Comparison of ENCODE assay signal across 14 cellular contexts in genomic region chr12:113134521-113134951, GRCh38. TPM values are rescaled to one million over a fixed set of nuclear protein-coding genes. Genes with fewer than 3 reads are reported as not detected.
A peak's percentile ranks its signal among the peaks of the same experiment; 100 is the strongest.
DNase-seq lines count a peak whose midpoint lies in the region; ATAC-seq and TF ChIP-seq lines count a peak whose summit lies in the region.
"Had no signal": no experiment of that assay in that cellular context is flagged by ENCODE, and none has a peak within 500 bp of the region (broad histone marks: within the 10 kb centered on the region; RNA-seq: fewer than 3 reads in every experiment).

No MANE protein-coding gene starts in this region.

- H3K4me3 ChIP-seq in H7 (ENCODE audit: insufficient read depth, low read depth, low read length): peak overlapping the region; percentile 67

- no peaks in the 10 kb centered on the region for H3K36me3 ChIP-seq in H7 (replicated peaks; ENCODE audit: control insufficient read depth, insufficient read depth, low read length)

- no peak overlapping the region for H3K27ac ChIP-seq in CD4-positive, alpha-beta T cell (ENCODE audit: low read depth, low read length)
- peak overlapping the region; percentile 71 for H3K27ac ChIP-seq in layer of hippocampus (ENCODE audit: low read depth, low read length)

- DNase-seq in CD4-positive, alpha-beta T cell: no peak
- DNase-seq in H7 (peak; percentile 60), WTC11 (ENCODE audit: low spot score) (no peak), G401 (ENCODE audit: low spot score) (no peak), cortex of kidney (lab: John Stamatoyannopoulos, UW) (no peak), NCI-H526 (lab: John Stamatoyannopoulos, UW) (no peak)
- no peak for DNase-seq in stimulated activated naive CD4-positive, alpha-beta T cell treated with Interleukin-2 at 50 U/mL for 16 hours (lab: John Stamatoyannopoulos, UW)
- DNase-seq: hippocampal formation, midbrain, NCI-H2171 treated with DMSO at 0.1 percent for 48 hours, SIG-M5 had no signal

- no peaks in the 10 kb centered on the region for H3K9me3 ChIP-seq in CD4-positive, alpha-beta T cell (ENCODE audit: control insufficient read depth, low read length)

- intact Hi-C loops in CD4-positive, alpha-beta T cell (cut with DNase I, micrococcal nuclease): no loop called here

- CTCF ChIA-PET in CD4-positive, alpha-beta T cell (lab: Charles Lee): interaction anchor here (0.8 to 1.8 kb wide), 2 partner anchors 19 to 40 kb away, joined by 4 read pairs; no protein-coding TSS in a partner anchor
- CTCF ChIA-PET in WTC11 (lab: Charles Lee): interaction anchor here (0.5 to 8.4 kb wide), 16 partner anchors 11 to 141 kb away, joined by 3 to 181 read pairs (median 7); partner anchors contain the start of genes CFAP73, DDX54 and RITA1

- H3K27ac Mint-ChIP-seq in CD4-positive, alpha-beta T cell: no peak overlapping the region
- no peak overlapping the region for H3K27ac Mint-ChIP-seq in WTC11

- no peaks in the 10 kb centered on the region for H3K27me3 Mint-ChIP-seq in CD4-positive, alpha-beta T cell
- peaks cover 26% of the 10 kb centered on the region for H3K27me3 Mint-ChIP-seq in WTC11 (ENCODE audit: low read depth)

- no peak for TF ChIP-seq CTCF in CD4-positive, alpha-beta T cell (IDR thresholded peaks at IDR 0.05)
- TF ChIP-seq CTCF in WTC11 (IDR thresholded peaks at IDR 0.05): no peak

- peaks cover 13% of the 10 kb centered on the region for H3K4me1 Mint-ChIP-seq in CD4-positive, alpha-beta T cell (ENCODE audit: low read depth)
- peaks cover 18% of the 10 kb centered on the region for H3K4me1 Mint-ChIP-seq in WTC11

- ATAC-seq in CD4-positive, alpha-beta T cell (ENCODE audit: poor library complexity): no peak
- ATAC-seq in WTC11: no peak
- ATAC-seq: right cardiac atrium had no signal

- POLR2A ChIA-PET in CD4-positive, alpha-beta T cell (lab: Charles Lee): no interaction called here
- POLR2A ChIA-PET in WTC11 (lab: Charles Lee): interaction anchor here (0.8 kb wide), 1 partner anchor 31 kb away, joined by 3 read pairs; no protein-coding TSS in a partner anchor

- H3K27me3 ChIP-seq in CD4-positive, alpha-beta T cell (ENCODE audit: control insufficient read depth, insufficient read depth, low read length): no peaks in the 10 kb centered on the region
- H3K27me3 ChIP-seq in H7 (ENCODE audit: control insufficient read depth, insufficient read depth, low read length): peaks cover 10% of the 10 kb centered on the region
- peaks cover 3% of the 10 kb centered on the region for H3K27me3 ChIP-seq in layer of hippocampus (ENCODE audit: control insufficient read depth, insufficient read depth, low read length)

- H3K4me3 Mint-ChIP-seq in CD4-positive, alpha-beta T cell: peak overlapping the region; percentile 92
- peak overlapping the region; percentile 74 for H3K4me3 Mint-ChIP-seq in WTC11

- in situ Hi-C loops in G401 (cut with HindIII; ENCODE audit: low sequenced_read_pairs): no loop called here

- no peaks in the 10 kb centered on the region for H3K36me3 Mint-ChIP-seq in CD4-positive, alpha-beta T cell (ENCODE audit: low read depth)
- H3K36me3 Mint-ChIP-seq in WTC11: no peaks in the 10 kb centered on the region

- no peaks in the 10 kb centered on the region for H3K9me3 Mint-ChIP-seq in CD4-positive, alpha-beta T cell
- H3K9me3 Mint-ChIP-seq in WTC11: no peaks in the 10 kb centered on the region

TF ChIP-seq in WTC11, 78 proteins besides CTCF, POLR2A, EP300 and RAD21:
- TF ChIP-seq GTF2I (CRISPR knock-in tag; conservative IDR thresholded peaks at IDR 0.05) (no peak), ZNF532 (CRISPR knock-in tag; IDR thresholded peaks at IDR 0.05; ENCODE audit: borderline replicate concordance) (no peak), FOXK1 (CRISPR knock-in tag; IDR thresholded peaks at IDR 0.05) (no peak)
- TF ChIP-seq, protein P1, sequence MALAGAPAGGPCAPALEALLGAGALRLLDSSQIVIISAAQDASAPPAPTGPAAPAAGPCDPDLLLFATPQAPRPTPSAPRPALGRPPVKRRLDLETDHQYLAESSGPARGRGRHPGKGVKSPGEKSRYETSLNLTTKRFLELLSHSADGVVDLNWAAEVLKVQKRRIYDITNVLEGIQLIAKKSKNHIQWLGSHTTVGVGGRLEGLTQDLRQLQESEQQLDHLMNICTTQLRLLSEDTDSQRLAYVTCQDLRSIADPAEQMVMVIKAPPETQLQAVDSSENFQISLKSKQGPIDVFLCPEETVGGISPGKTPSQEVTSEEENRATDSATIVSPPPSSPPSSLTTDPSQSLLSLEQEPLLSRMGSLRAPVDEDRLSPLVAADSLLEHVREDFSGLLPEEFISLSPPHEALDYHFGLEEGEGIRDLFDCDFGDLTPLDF (CRISPR knock-in tag; IDR thresholded peaks at IDR 0.05): no peak

RNA-seq across cellular contexts. Expression of gene RASAL1, which starts 1.0 kb away (rescaled TPM):
- total RNA-seq in CD4-positive, alpha-beta T cell: 1 to 10 TPM; 1.2 to 2.7 TPM
- 4.4 and 4.5 TPM in 2 replicates for total RNA-seq in H7 (2014; rRNA removed; shearing (Covaris generic))
- 6.9 to 8.1 TPM (median 8.0 TPM) in 3 replicates for total RNA-seq in WTC11 (2021)
- total RNA-seq in G401 (2014; rRNA removed; shearing (Covaris generic)): 3.1 and 3.3 TPM in 2 replicates
- total RNA-seq: right cardiac atrium had no signal

RNA-seq across cellular contexts. Expression of gene CFAP73, which starts 15.0 kb away (rescaled TPM):
- 1 to 10 TPM in 1 of 2 experiments, under 1 TPM in 1; 0.92 to 1.2 TPM for total RNA-seq in CD4-positive, alpha-beta T cell
- total RNA-seq in H7 (2014; rRNA removed; shearing (Covaris generic)): 0.33 TPM in 1 of 2 replicates, not detected in the other
- total RNA-seq in WTC11 (2021): 0.30 to 0.94 TPM (median 0.37 TPM) in 3 replicates
- total RNA-seq in G401 (2014; rRNA removed; shearing (Covaris generic)): not detected in 2 replicates
- total RNA-seq: astrocyte, right cardiac atrium had no signal

RNA-seq across cellular contexts. Expression of gene DDX54, which starts 50.7 kb away (rescaled TPM):
- 10 to 100 TPM; 56.8 to 61.1 TPM for total RNA-seq in CD4-positive, alpha-beta T cell
- 93.9 and 101 TPM in 2 replicates for total RNA-seq in H7 (2014; rRNA removed; shearing (Covaris generic))
- total RNA-seq in WTC11 (2021): 120 to 151 TPM (median 123 TPM) in 3 replicates
- total RNA-seq in G401 (2014; rRNA removed; shearing (Covaris generic)): 63.1 and 130 TPM in 2 replicates

RNA-seq across cellular contexts. Expression of gene RITA1, which starts 51.0 kb away (rescaled TPM):
- 1 to 10 TPM; 2.9 to 3.3 TPM for total RNA-seq in CD4-positive, alpha-beta T cell
- total RNA-seq in H7 (2014; rRNA removed; shearing (Covaris generic)): 42.3 and 45.9 TPM in 2 replicates
- total RNA-seq in WTC11 (2021): 26.4 to 29.3 TPM (median 27.1 TPM) in 3 replicates
- 63.7 and 69.2 TPM in 2 replicates for total RNA-seq in G401 (2014; rRNA removed; shearing (Covaris generic))
